In genomic region chr1:222663535-222663934, GRCh38 we compare ENCODE assay signal across 23 cellular contexts. TPM values are rescaled to one million over a fixed set of nuclear protein-coding genes. Genes with fewer than 3 reads are reported as not detected.
DNase-seq lines count a peak whose midpoint lies in the region; ATAC-seq, FAIRE-seq and TF ChIP-seq lines count a peak whose summit lies in the region.
"Had no signal": no experiment of that assay in that cellular context is flagged by ENCODE, and none has a peak within 500 bp of the region (broad histone marks: within the 10 kb centered on the region; RNA-seq: fewer than 3 reads in every experiment).

No MANE protein-coding gene starts in this region.

- no peak for TF ChIP-seq POLR2A in body of pancreas (IDR thresholded peaks at IDR 0.05)

- ATAC-seq in GM19351 (IDR thresholded peaks at IDR 0.05; ENCODE audit: unreplicated experiment) (no peak), body of pancreas (no peak)

- H3K4me1 ChIP-seq in body of pancreas = no peaks in the 10 kb centered on the region
- H3K4me1 ChIP-seq: BE2C; BLaER1 treated with 17β-estradiol and CSF1 and Interleukin-3, amounts not matched to agents 10 nM and 100 nM had no signal

- H3K27me3 Mint-ChIP-seq in activated CD4-positive, alpha-beta T cell treated with anti-CD3 and anti-CD28 coated beads, Interleukin-2, amount 10 ng/mL, durations not matched to agents 7 days and 5 days = no peaks in the 10 kb centered on the region
- H3K27me3 Mint-ChIP-seq: CD4-positive, alpha-beta memory T cell had no signal

- no peak overlapping the region for H3K4me3 Mint-ChIP-seq in activated CD4-positive, alpha-beta T cell treated with anti-CD3 and anti-CD28 coated beads, Interleukin-2, amount 10 ng/mL, durations not matched to agents 7 days and 5 days
- H3K4me3 Mint-ChIP-seq: CD14-positive monocyte; CD4-positive, alpha-beta memory T cell had no signal

- H3K27me3 ChIP-seq in body of pancreas = no peaks in the 10 kb centered on the region
- H3K27me3 ChIP-seq: BE2C; BLaER1 treated with 17β-estradiol and CSF1 and Interleukin-3, amounts not matched to agents 10 nM and 100 nM had no signal

- POLR2A ChIA-PET in activated CD4-positive, alpha-beta T cell treated with anti-CD3 and anti-CD28 coated beads, Interleukin-2, amount 10 ng/mL, durations not matched to agents 7 days and 5 days (lab: Charles Lee) = no interaction called here

- WGBS in body of pancreas, 2 donors = 89 to 91% methylated on average over 3 of the region's 3 CpGs

- CTCF ChIA-PET in activated CD4-positive, alpha-beta T cell treated with anti-CD3 and anti-CD28 coated beads, Interleukin-2, amount 10 ng/mL, durations not matched to agents 7 days and 5 days (lab: Charles Lee) = no interaction called here

- H3K27ac ChIP-seq in VCaP (peak overlapping the region; percentile 53), body of pancreas (no peak overlapping the region)
- H3K27ac ChIP-seq: 22Rv1; BLaER1 treated with 17β-estradiol and CSF1 and Interleukin-3, amounts not matched to agents 10 nM and 100 nM had no signal

- peaks cover 26 to 61% of the 10 kb centered on the region in 2 donors for H3K36me3 ChIP-seq in body of pancreas (replicated peaks in 1 of 2; ENCODE audit: insufficient read depth in 1 of 2, low read depth in 2 of 2)

- peak; percentile 61 for FAIRE-seq in D721Med (lab: Jason Lieb, UNC)
- FAIRE-seq: A204.1, G401.6, GM12892, GM19239 had no signal

- peaks cover 70% of the 10 kb centered on the region for H3K36me3 Mint-ChIP-seq in activated CD4-positive, alpha-beta T cell treated with anti-CD3 and anti-CD28 coated beads, Interleukin-2, amount 10 ng/mL, durations not matched to agents 7 days and 5 days (ENCODE audit: low read depth)

- no peak overlapping the region for H3K4me3 ChIP-seq in body of pancreas
- H3K4me3 ChIP-seq: BLaER1 treated with 17β-estradiol and CSF1 and Interleukin-3, amounts not matched to agents 10 nM and 100 nM had no signal

- H3K9me3 Mint-ChIP-seq in activated CD4-positive, alpha-beta T cell treated with anti-CD3 and anti-CD28 coated beads, Interleukin-2, amount 10 ng/mL, durations not matched to agents 7 days and 5 days = no peaks in the 10 kb centered on the region
- H3K9me3 Mint-ChIP-seq: CD14-positive monocyte; CD4-positive, alpha-beta memory T cell had no signal

- intact Hi-C loops in body of pancreas (cut with DNase I) = no loop called here

- peak overlapping the region; percentile 5 for H3K27ac Mint-ChIP-seq in activated CD4-positive, alpha-beta T cell treated with anti-CD3 and anti-CD28 coated beads, Interleukin-2, amount 10 ng/mL, durations not matched to agents 7 days and 5 days
- H3K27ac Mint-ChIP-seq: CD14-positive monocyte had no signal

- H3K4me1 Mint-ChIP-seq in activated CD4-positive, alpha-beta T cell treated with anti-CD3 and anti-CD28 coated beads, Interleukin-2, amount 10 ng/mL, durations not matched to agents 7 days and 5 days = peaks cover 15% of the 10 kb centered on the region
- H3K4me1 Mint-ChIP-seq: CD14-positive monocyte had no signal

- TF ChIP-seq CTCF in D721Med (IDR thresholded peaks at IDR 0.05; ENCODE audit: insufficient read depth, missing control alignments) (no peak), VCaP (conservative IDR thresholded peaks at IDR 0.05) (no peak), body of pancreas (IDR thresholded peaks at IDR 0.05) (no peak)

- H3K9me3 ChIP-seq in body of pancreas = no peaks in the 10 kb centered on the region
- H3K9me3 ChIP-seq: BE2C; BLaER1 treated with 17β-estradiol and CSF1 and Interleukin-3, amounts not matched to agents 10 nM and 100 nM had no signal

- no peak for DNase-seq in activated CD4-positive, alpha-beta T cell treated with anti-CD3 and anti-CD28 coated beads, Interleukin-2, amount 10 ng/mL, durations not matched to agents 7 days and 5 days
- DNase-seq in activated CD4-positive, alpha-beta T cell treated with anti-CD3 and anti-CD28 coated beads, Interleukin-2, amount 50 U/mL, for 48 hours = no peak
- DNase-seq in D721Med (ENCODE audit: insufficient read length, low spot score) (no peak), hepatic stellate cell (ENCODE audit: low spot score) (no peak), body of pancreas (no peak)
- DNase-seq: BE2C; Calu3; CD4-positive, alpha-beta memory T cell; COR-L47; DMS153; DND-41; GOT3; H7; HCEC 1CT had no signal

RNA-seq across cellular contexts. Expression of gene MIA3, which starts 45.6 kb away (rescaled TPM):
- 10 to 100 TPM; 51.1 to 67.9 TPM for total RNA-seq in activated CD4-positive, alpha-beta T cell treated with anti-CD3 and anti-CD28 coated beads, Interleukin-2, amount 10 ng/mL, durations not matched to agents 7 days and 5 days
- total RNA-seq in body of pancreas = 10 to 100 TPM; 32.2 to 44.8 TPM

RNA-seq across cellular contexts. Expression of gene AIDA, which starts 48.8 kb away (rescaled TPM):
- 10 to 100 TPM; 69.7 to 81.1 TPM for total RNA-seq in activated CD4-positive, alpha-beta T cell treated with anti-CD3 and anti-CD28 coated beads, Interleukin-2, amount 10 ng/mL, durations not matched to agents 7 days and 5 days
- total RNA-seq in body of pancreas = 10 to 100 TPM; 32.9 to 36.6 TPM

RNA-seq across cellular contexts. Expression of gene BROX, which starts 48.8 kb away (rescaled TPM):
- 10 to 100 TPM; 55.5 to 64.1 TPM for total RNA-seq in activated CD4-positive, alpha-beta T cell treated with anti-CD3 and anti-CD28 coated beads, Interleukin-2, amount 10 ng/mL, durations not matched to agents 7 days and 5 days
- 10 to 100 TPM; 12.5 to 18.2 TPM for total RNA-seq in body of pancreas
